8 cellular contexts compared by ENCODE assay signal in the genomic region with DNA sequence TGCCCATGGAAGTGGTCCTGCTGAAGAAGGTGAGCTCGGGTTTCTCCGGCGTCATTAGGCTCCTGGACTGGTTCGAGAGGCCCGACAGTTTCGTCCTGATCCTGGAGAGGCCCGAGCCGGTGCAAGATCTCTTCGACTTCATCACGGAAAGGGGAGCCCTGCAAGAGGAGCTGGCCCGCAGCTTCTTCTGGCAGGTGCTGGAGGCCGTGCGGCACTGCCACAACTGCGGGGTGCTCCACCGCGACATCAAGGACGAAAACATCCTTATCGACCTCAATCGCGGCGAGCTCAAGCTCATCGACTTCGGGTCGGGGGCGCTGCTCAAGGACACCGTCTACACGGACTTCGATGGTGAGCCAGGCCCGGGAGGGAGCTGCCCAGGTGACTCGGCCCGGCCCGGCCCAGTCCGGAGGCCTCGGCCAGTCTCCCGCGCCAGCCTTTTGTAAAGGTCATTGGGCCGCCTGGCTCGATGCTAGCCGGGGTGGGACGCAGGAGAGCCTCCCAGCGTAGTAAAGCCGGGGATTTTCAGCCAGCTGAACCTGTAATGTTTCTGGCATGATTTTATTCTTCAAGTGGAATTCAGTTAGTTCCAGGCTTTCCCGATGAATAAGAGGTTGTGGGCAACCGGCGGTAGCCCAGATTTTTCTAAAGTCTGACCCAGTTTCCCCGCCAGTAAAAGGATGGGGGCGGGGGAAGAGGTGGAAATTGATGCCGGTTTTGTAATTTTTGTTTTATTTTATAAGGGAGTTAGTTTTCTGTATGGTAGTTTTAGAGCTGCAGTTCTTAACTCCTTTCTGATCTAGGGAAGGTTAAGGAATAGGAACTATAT. TPM values are rescaled to one million over a fixed set of nuclear protein-coding genes. Genes with fewer than 3 reads are reported as not detected.
A peak's percentile ranks its signal among the peaks of the same experiment; 100 is the strongest.
DNase-seq lines count a peak whose midpoint lies in the region; ATAC-seq and TF ChIP-seq lines count a peak whose summit lies in the region.

No MANE protein-coding gene starts in this region.

- H3K27me3 Mint-ChIP-seq in activated CD8-positive, alpha-beta memory T cell treated with anti-CD3 and anti-CD28 coated beads, Interleukin-2, amount 10 ng/mL, durations not matched to agents 7 days and 5 days = no peaks in the 10 kb centered on the region
- no peaks in the 10 kb centered on the region for H3K27me3 Mint-ChIP-seq in naive B cell

- no peaks in the 10 kb centered on the region for H3K9me2 ChIP-seq in Loucy (replicated peaks; ENCODE audit: low read depth, low read length)

- intact Hi-C loops in esophagus muscularis mucosa (cut with DNase I) = loop anchor here (2.0 kb wide), 1 partner anchor 41 kb away; no protein-coding TSS in a partner anchor
- intact Hi-C loops in upper lobe of right lung (cut with DNase I) = loop anchor here (5.0 kb wide), 1 partner anchor 124 kb away; no protein-coding TSS in a partner anchor

- no peak for TF ChIP-seq POLR2A in esophagus muscularis mucosa (IDR thresholded peaks at IDR 0.05; ENCODE audit: low read depth)

- H3K4me3 ChIP-seq in Loucy (ENCODE audit: low read length, poor library complexity, severe bottlenecking) = peak overlapping the region; percentile 82
- peak overlapping the region; percentile 84 to 98 (median 92) for H3K4me3 ChIP-seq in esophagus muscularis mucosa
- H3K4me3 ChIP-seq in upper lobe of right lung = peak overlapping the region; percentile 69

- H3K9me3 Mint-ChIP-seq in activated CD8-positive, alpha-beta memory T cell treated with anti-CD3 and anti-CD28 coated beads, Interleukin-2, amount 10 ng/mL, durations not matched to agents 7 days and 5 days (ENCODE audit: low read depth) = no peaks in the 10 kb centered on the region
- H3K9me3 Mint-ChIP-seq in naive B cell = no peaks in the 10 kb centered on the region

- H3K36me3 ChIP-seq in Loucy (ENCODE audit: insufficient read depth, low read length) (peaks cover 28% of the 10 kb centered on the region; the same call in 1 of the 2 replicates), esophagus muscularis mucosa (peaks cover 25 to 37% (median 31%) of the 10 kb centered on the region in 4 donors), upper lobe of right lung (peaks cover 34% of the 10 kb centered on the region)

- 1% methylated on average over 25 of the region's 48 CpGs for WGBS in esophagus muscularis mucosa

- CTCF ChIA-PET in activated CD8-positive, alpha-beta memory T cell treated with anti-CD3 and anti-CD28 coated beads, Interleukin-2, amount 10 ng/mL, durations not matched to agents 7 days and 5 days (lab: Charles Lee) = interaction anchor here (0.7 to 18.3 kb wide), 17 partner anchors 9 to 286 kb away, joined by 3 to 424 read pairs (median 9); a partner anchor contains a TSS

- peaks cover 26% of the 10 kb centered on the region for H3K4me1 ChIP-seq in Loucy (ENCODE audit: insufficient read depth, low read length, poor library complexity, severe bottlenecking)
- H3K4me1 ChIP-seq in esophagus muscularis mucosa = peaks cover 30 to 55% (median 50%) of the 10 kb centered on the region in 4 donors
- peaks cover 24% of the 10 kb centered on the region for H3K4me1 ChIP-seq in upper lobe of right lung

- H3K27me3 ChIP-seq in Loucy (ENCODE audit: insufficient read depth, low read length, poor library complexity, severe bottlenecking) (no peaks in the 10 kb centered on the region), esophagus muscularis mucosa (peaks cover 0 to 4% (median 0%) of the 10 kb centered on the region in 4 donors), upper lobe of right lung (no peaks in the 10 kb centered on the region)

- peaks cover 46% of the 10 kb centered on the region for H3K79me2 ChIP-seq in Loucy (ENCODE audit: insufficient read depth, low read length)

- no peaks in the 10 kb centered on the region for H3K9me3 ChIP-seq in Loucy (ENCODE audit: insufficient read depth, low read depth, low read length)
- H3K9me3 ChIP-seq in esophagus muscularis mucosa = no peaks in the 10 kb centered on the region
- H3K9me3 ChIP-seq in upper lobe of right lung = no peaks in the 10 kb centered on the region

- TF ChIP-seq CTCF in Loucy (conservative IDR thresholded peaks at IDR 0.05; ENCODE audit: low read length) (no peak), esophagus muscularis mucosa (IDR thresholded peaks at IDR 0.05) (peak in 1 of 3 experiments; percentile 10), upper lobe of right lung (IDR thresholded peaks at IDR 0.05) (no peak)

- 0 out of 2 replicates have a peak overlapping the region, but pooled peaks have one; percentile 65 for H2AFZ ChIP-seq in Loucy (ENCODE audit: low read length)

- H4K20me1 ChIP-seq in Loucy (ENCODE audit: insufficient read depth, low read length, poor library complexity, severe bottlenecking) = peaks cover 27% of the 10 kb centered on the region

- TF ChIP-seq EP300 in esophagus muscularis mucosa (IDR thresholded peaks at IDR 0.05) = no peak

- peak overlapping the region; percentile 93 for H3K4me3 Mint-ChIP-seq in activated CD8-positive, alpha-beta memory T cell treated with anti-CD3 and anti-CD28 coated beads, Interleukin-2, amount 10 ng/mL, durations not matched to agents 7 days and 5 days
- H3K4me3 Mint-ChIP-seq in naive B cell = peak overlapping the region; percentile 90 to 97 (median 92)

- H3K36me3 Mint-ChIP-seq in activated CD8-positive, alpha-beta memory T cell treated with anti-CD3 and anti-CD28 coated beads, Interleukin-2, amount 10 ng/mL, durations not matched to agents 7 days and 5 days = peaks cover 58% of the 10 kb centered on the region
- H3K36me3 Mint-ChIP-seq in naive B cell = peaks cover 10 to 22% of the 10 kb centered on the region in 2 donors

- DNase-seq in DMS53 (lab: John Stamatoyannopoulos, UW) (peak; percentile 65), esophagus muscularis mucosa (ENCODE audit: extremely low spot score) (no peak), naive B cell (peak; percentile 31), upper lobe of right lung (peak; percentile 78)
- DNase-seq in activated CD8-positive, alpha-beta memory T cell treated with anti-CD3 and anti-CD28 coated beads, Interleukin-2, amount 10 ng/mL, durations not matched to agents 7 days and 5 days = peak; percentile 57

- H3K27ac Mint-ChIP-seq in activated CD8-positive, alpha-beta memory T cell treated with anti-CD3 and anti-CD28 coated beads, Interleukin-2, amount 10 ng/mL, durations not matched to agents 7 days and 5 days = peak overlapping the region; percentile 96
- peak overlapping the region; percentile 89 to 98 (median 96) for H3K27ac Mint-ChIP-seq in naive B cell

- peak overlapping the region; percentile 96 to 99 (median 97) for H3K27ac ChIP-seq in esophagus muscularis mucosa (replicated peaks in 1 of 4)
- H3K27ac ChIP-seq in upper lobe of right lung = peak overlapping the region; percentile 85

- ATAC-seq in activated CD8-positive, alpha-beta memory T cell treated with anti-CD3 and anti-CD28 coated beads, Interleukin-2, amount 10 ng/mL, durations not matched to agents 7 days and 5 days = no peak
- no peak for ATAC-seq in naive B cell (ENCODE audit: low read depth in 2 of 2)
- no peak for ATAC-seq in upper lobe of right lung
- ATAC-seq in GM21423 (IDR thresholded peaks at IDR 0.05; ENCODE audit: unreplicated experiment) = no peak
- ATAC-seq in HG02642 (IDR thresholded peaks at IDR 0.05; ENCODE audit: poor library complexity, unreplicated experiment) = no peak

- H3K4me2 ChIP-seq in Loucy (ENCODE audit: low read depth, low read length, poor library complexity, severe bottlenecking) = peak overlapping the region; percentile 85

- peaks cover 4% of the 10 kb centered on the region; the same call in 1 of the 2 replicates for H3F3A ChIP-seq in Loucy (ENCODE audit: low read depth)

- peak overlapping the region; percentile 87 for H3K9ac ChIP-seq in Loucy (ENCODE audit: low read depth, low read length, poor library complexity, severe bottlenecking)

- H3K4me1 Mint-ChIP-seq in activated CD8-positive, alpha-beta memory T cell treated with anti-CD3 and anti-CD28 coated beads, Interleukin-2, amount 10 ng/mL, durations not matched to agents 7 days and 5 days = peaks cover 45% of the 10 kb centered on the region
- peaks cover 45 to 64% (median 56%) of the 10 kb centered on the region in 3 donors for H3K4me1 Mint-ChIP-seq in naive B cell

RNA-seq across cellular contexts. Expression of a gene that starts 1.4 kb away (rescaled TPM):
- 100 to 1,000 TPM; 361 to 464 TPM for total RNA-seq in activated CD8-positive, alpha-beta memory T cell treated with anti-CD3 and anti-CD28 coated beads, Interleukin-2, amount 10 ng/mL, durations not matched to agents 7 days and 5 days
- total RNA-seq in esophagus muscularis mucosa = 100 to 1,000 TPM in 1 of 4 donors, 10 to 100 TPM in 3; 26.0 to 176 (median 26.5) TPM
- polyA plus RNA-seq in naive B cell (ENCODE audit: low read depth in 6 of 6) = 10 to 100 TPM; 15.0 to 46.3 (median 24.3) TPM
- 55.3 TPM for total RNA-seq in upper lobe of right lung
